Comparison of ENCODE assay signal across 25 cellular contexts in genomic region chr10:132509506-132510173, GRCh38. TPM values are rescaled to one million over a fixed set of nuclear protein-coding genes. Genes with fewer than 3 reads are reported as not detected.
DNase-seq lines count a peak whose midpoint lies in the region; ATAC-seq and TF ChIP-seq lines count a peak whose summit lies in the region.
"Had no signal": no experiment of that assay in that cellular context is flagged by ENCODE, and none has a peak within 500 bp of the region (broad histone marks: within the 10 kb centered on the region; RNA-seq: fewer than 3 reads in every experiment).

No MANE protein-coding gene starts in this region.

- H3K4me3 ChIP-seq in endodermal cell (ENCODE audit: low read length) (no peak overlapping the region), upper lobe of left lung (no peak overlapping the region)
- H3K4me3 ChIP-seq: ascending aorta, HAP-1, pancreas, SJSA1 had no signal

- H3K9me3 Mint-ChIP-seq in endodermal cell (no peaks in the 10 kb centered on the region), T-cell (peaks cover 0 to 4% (median 3%) of the 10 kb centered on the region in 3 donors)
- H3K9me3 Mint-ChIP-seq: activated naive CD8-positive, alpha-beta T cell treated with anti-CD3 and anti-CD28 coated beads for 36 hours; activated T-helper 17 cell treated with anti-CD3 and anti-CD28 coated beads, Interleukin-2, amount 50 U/mL, for 72 hours; natural killer cell had no signal

- CTCF ChIA-PET in T-cell (lab: Charles Lee): no interaction called here

- H3K9me3 ChIP-seq in endodermal cell (ENCODE audit: control insufficient read depth, low read length): no peaks in the 10 kb centered on the region
- no peaks in the 10 kb centered on the region for H3K9me3 ChIP-seq in upper lobe of left lung
- H3K9me3 ChIP-seq: ascending aorta, BE2C, HAP-1, pancreas, SJSA1 had no signal

- peaks cover 5% of the 10 kb centered on the region for H3K27me3 Mint-ChIP-seq in endodermal cell (ENCODE audit: insufficient read depth)
- H3K27me3 Mint-ChIP-seq in T-cell: no peaks in the 10 kb centered on the region
- H3K27me3 Mint-ChIP-seq: activated naive CD8-positive, alpha-beta T cell treated with anti-CD3 and anti-CD28 coated beads for 36 hours had no signal

- H3K9ac ChIP-seq in endodermal cell (ENCODE audit: extremely low read depth, low read length, poor library complexity, severe bottlenecking): no peak overlapping the region

- H3K27me3 ChIP-seq in endodermal cell (ENCODE audit: control insufficient read depth, insufficient read depth, low read length, poor library complexity, severe bottlenecking) (no peaks in the 10 kb centered on the region), upper lobe of left lung (no peaks in the 10 kb centered on the region)
- H3K27me3 ChIP-seq: ascending aorta, BE2C, pancreas, SJSA1 had no signal

- no peak for TF ChIP-seq EP300 in upper lobe of left lung (IDR thresholded peaks at IDR 0.05)

- POLR2A ChIA-PET in T-cell (lab: Charles Lee): no interaction called here

- DNase-seq in activated effector memory CD4-positive, alpha-beta T cell treated with anti-CD3 and anti-CD28 coated beads, Interleukin-2, amount 50 U/mL, for 16 hours: peak; percentile 55
- DNase-seq in activated effector memory CD4-positive, alpha-beta T cell treated with Interleukin-2 at 50 U/mL for 16 hours: no peak
- peak; percentile 30 for DNase-seq in endodermal cell
- DNase-seq in mesenteric fat pad (ENCODE audit: low spot score): peak; percentile 85
- DNase-seq in upper lobe of left lung: peak; percentile 17 to 53
- no peak for DNase-seq in hippocampal formation (lab: John Stamatoyannopoulos, UW)
- no peak for DNase-seq in NCI-H2081 (lab: John Stamatoyannopoulos, UW)
- no peak for DNase-seq in T-cell
- DNase-seq: activated CD4-positive, alpha-beta T cell treated with anti-CD3 and anti-CD28 coated beads, Interleukin-2, amount 50 U/mL, for 48 hours; activated CD8-positive, alpha-beta memory T cell treated with anti-CD3 and anti-CD28 coated beads, Interleukin-2, amount 50 U/mL, for 4 hours; activated naive CD8-positive, alpha-beta T cell treated with anti-CD3 and anti-CD28 coated beads for 36 hours; BE2C; DMS53; GDM1; Kasumi-1; natural killer cell; NCI-H1694; NCI-H526 had no signal

- no peak overlapping the region for H3K27ac Mint-ChIP-seq in endodermal cell
- H3K27ac Mint-ChIP-seq in T-cell: no peak overlapping the region
- H3K27ac Mint-ChIP-seq: activated naive CD8-positive, alpha-beta T cell treated with anti-CD3 and anti-CD28 coated beads for 36 hours; activated T-helper 17 cell treated with anti-CD3 and anti-CD28 coated beads, Interleukin-2, amount 50 U/mL, for 72 hours; mesothelial cell of epicardium; natural killer cell had no signal

- H3K4me3 Mint-ChIP-seq in endodermal cell: no peak overlapping the region
- H3K4me3 Mint-ChIP-seq in T-cell: no peak overlapping the region
- H3K4me3 Mint-ChIP-seq: activated naive CD8-positive, alpha-beta T cell treated with anti-CD3 and anti-CD28 coated beads for 36 hours; activated T-helper 17 cell treated with anti-CD3 and anti-CD28 coated beads, Interleukin-2, amount 50 U/mL, for 72 hours; mesothelial cell of epicardium; natural killer cell had no signal

- H3K4me1 Mint-ChIP-seq in endodermal cell: no peaks in the 10 kb centered on the region
- H3K4me1 Mint-ChIP-seq in T-cell: no peaks in the 10 kb centered on the region
- H3K4me1 Mint-ChIP-seq: activated naive CD8-positive, alpha-beta T cell treated with anti-CD3 and anti-CD28 coated beads for 36 hours; activated T-helper 17 cell treated with anti-CD3 and anti-CD28 coated beads, Interleukin-2, amount 50 U/mL, for 72 hours had no signal

- peak in 1 of 2 donors; percentile 32 for ATAC-seq in upper lobe of left lung (ENCODE audit: low FRiP score in 2 of 2)
- ATAC-seq in T-cell (replicated peaks in 1 of 4): no peak
- ATAC-seq: activated T-helper 17 cell treated with anti-CD3 and anti-CD28 coated beads, Interleukin-2, amount 50 U/mL, for 72 hours; natural killer cell had no signal

- WGBS in endodermal cell (ENCODE audit: insufficient coverage in 1 of 2, insufficient read length in 1 of 2), 2 experiments: 88 to 98% methylated on average over 6 to 14 of the region's 14 CpGs
- 84 to 92% methylated on average over 13 to 14 of the region's 14 CpGs for WGBS in upper lobe of left lung, 2 donors

- H3K36me3 Mint-ChIP-seq in endodermal cell (ENCODE audit: low read depth) (no peaks in the 10 kb centered on the region), T-cell (no peaks in the 10 kb centered on the region)
- H3K36me3 Mint-ChIP-seq: activated naive CD8-positive, alpha-beta T cell treated with anti-CD3 and anti-CD28 coated beads for 36 hours; mesothelial cell of epicardium; natural killer cell had no signal

- H3K27ac ChIP-seq in endodermal cell (ENCODE audit: low read depth, low read length) (no peak overlapping the region), upper lobe of left lung (no peak overlapping the region)
- H3K27ac ChIP-seq: ascending aorta, pancreas, SJSA1, VCaP had no signal

- TF ChIP-seq POLR2A in upper lobe of left lung (IDR thresholded peaks at IDR 0.05): no peak

- TF ChIP-seq CTCF in endodermal cell (conservative IDR thresholded peaks at IDR 0.05) (no peak), upper lobe of left lung (IDR thresholded peaks at IDR 0.05) (no peak)

- H3K4me1 ChIP-seq in endodermal cell (ENCODE audit: control insufficient read depth, insufficient read depth, low read length) (no peaks in the 10 kb centered on the region), upper lobe of left lung (peaks cover 0 to 10% (median 5%) of the 10 kb centered on the region in 4 donors)
- H3K4me1 ChIP-seq: BE2C, pancreas, SJSA1 had no signal

- H3K36me3 ChIP-seq in endodermal cell (ENCODE audit: control insufficient read depth, insufficient read depth, low read length) (no peaks in the 10 kb centered on the region), upper lobe of left lung (no peaks in the 10 kb centered on the region)
- H3K36me3 ChIP-seq: ascending aorta, BE2C, HAP-1, pancreas, SJSA1 had no signal

RNA-seq across cellular contexts. Expression of gene INPP5A, which starts 27.9 kb away (rescaled TPM):
- 10 to 100 TPM; 20.7 to 26.7 TPM for total RNA-seq in endodermal cell
- 21.7 TPM for polyA plus RNA-seq in endodermal cell (2013, experiment 1 of 2)
- polyA plus RNA-seq in endodermal cell (2013, experiment 2 of 2): 20.9 TPM
- total RNA-seq in mesenteric fat pad: 30.5 TPM
- total RNA-seq in upper lobe of left lung: 10 to 100 TPM; 28.6 to 81.7 (median 44.8) TPM
- total RNA-seq in T-cell: 10 to 100 TPM; 20.9 to 23.1 (median 22.9) TPM

Comparison
In these comparisons a context has a peak if more than half of its experiments do, and no peak if none do; other contexts are left out.
1. DNase-seq: peak in activated effector memory CD4-positive, alpha-beta T cell treated with anti-CD3 and anti-CD28 coated beads, Interleukin-2, amount 50 U/mL, for 16 hours (single experiment), endodermal cell (single experiment), mesenteric fat pad (single experiment) and upper lobe of left lung (2 of 2); none in activated effector memory CD4-positive, alpha-beta T cell treated with Interleukin-2 at 50 U/mL for 16 hours (single experiment), hippocampal formation (0 of 2), NCI-H2081 (0 of 2) and T-cell (0 of 34).